In the genomic region with DNA sequence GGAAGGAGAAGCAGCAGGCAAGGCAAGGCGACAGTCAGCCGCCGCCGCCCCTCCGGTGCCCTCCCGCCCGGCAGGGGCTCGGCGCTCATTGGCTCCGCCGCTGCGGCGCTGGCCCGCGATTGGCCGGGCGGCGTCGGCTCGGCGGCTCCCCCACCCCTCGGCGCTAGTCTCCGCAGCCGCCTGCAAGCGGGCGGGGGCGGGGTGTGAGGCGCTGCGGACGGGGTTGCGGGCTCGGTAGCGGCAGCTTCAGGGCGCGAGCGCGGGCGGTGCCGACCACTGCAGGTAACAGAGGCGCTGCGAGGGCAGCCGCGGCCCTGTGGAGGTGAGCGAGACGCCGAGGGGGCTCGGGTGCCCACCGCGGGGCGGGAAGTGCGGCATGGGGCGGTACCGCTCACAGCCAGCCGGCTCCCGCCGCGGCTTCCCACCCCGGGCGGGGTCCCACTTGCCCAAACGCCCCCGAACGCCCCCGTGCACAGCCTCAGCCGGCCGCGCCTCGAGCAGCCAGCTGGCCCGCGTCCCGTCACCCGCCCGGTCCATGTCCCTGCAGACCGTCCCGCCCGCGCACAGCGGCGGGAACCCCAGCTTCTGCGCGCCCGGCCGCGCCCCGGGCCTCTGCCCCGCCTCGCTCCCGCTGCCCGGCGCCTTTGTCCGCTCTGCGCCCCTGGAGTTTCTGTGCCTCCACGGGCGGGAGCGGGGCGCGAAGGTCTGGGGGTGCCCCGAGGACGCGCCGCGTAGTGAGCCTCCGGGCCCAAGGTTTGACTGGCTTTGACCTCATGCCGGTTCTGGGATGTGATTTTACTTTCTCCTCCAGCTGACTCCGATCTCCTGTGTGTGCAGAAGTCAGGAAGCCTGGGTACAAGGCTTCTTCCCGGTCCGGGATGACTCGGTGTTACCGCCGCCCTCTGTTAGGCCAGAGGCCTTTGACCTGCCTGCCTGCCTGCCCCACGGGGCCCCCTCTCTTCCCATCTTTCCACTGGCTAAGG, we compare ENCODE assay signal across 1 cellular context.
TF ChIP-seq lines count a peak whose summit lies in the region.

A gene (plus strand): TSS at position 166 of the 983 bp plus-strand sequence. CDS start 4,480 bp downstream, outside the sequence.

TF ChIP-seq in K562, 482 proteins besides CTCF, POLR2A, EP300 and RAD21 (continued from another document and continues in another):
- TF ChIP-seq RB1 (IDR thresholded peaks at IDR 0.05; ENCODE audit: low read depth) (peak; percentile 70), SOX6 (IDR thresholded peaks at IDR 0.05) (peak; percentile 30; the same call in 1 of the 2 replicates), POLR2G (IDR thresholded peaks at IDR 0.05; ENCODE audit: low read depth, low read length) (peak; percentile 77), NCOA1 (IDR thresholded peaks at IDR 0.05; ENCODE audit: low read depth) (no peak), SMAD3 (CRISPR knock-in tag; conservative IDR thresholded peaks at IDR 0.05) (no peak), FUS (optimal IDR thresholded peaks at IDR 0.05; ENCODE audit: low read depth, low read length) (peak; percentile 74), BRD4 (IDR thresholded peaks at IDR 0.05) (no peak), JUN (IDR thresholded peaks at IDR 0.05; ENCODE audit: borderline replicate concordance, low read depth, low read length) (peak; percentile 22; the same call in 1 of the 2 replicates), JUN (CRISPR knock-in tag; IDR thresholded peaks at IDR 0.05; ENCODE audit: borderline replicate concordance) (no peak), KLF10 (CRISPR knock-in tag; IDR thresholded peaks at IDR 0.05) (no peak), PTTG1 (tag; IDR thresholded peaks at IDR 0.05; ENCODE audit: low read depth) (no peak), MTA3 (IDR thresholded peaks at IDR 0.05; ENCODE audit: borderline replicate concordance) (0 out of 2 replicates have a peak, but pooled peaks have one; percentile 51), ARID2 (IDR thresholded peaks at IDR 0.05) (no peak), ZNF644 (tag; IDR thresholded peaks at IDR 0.05; ENCODE audit: low read depth) (no peak), PHF20 (IDR thresholded peaks at IDR 0.05; ENCODE audit: partially characterized antibody) (peak; percentile 9), ATF7 (IDR thresholded peaks at IDR 0.05) (peak; percentile 65; the same call in 1 of the 2 replicates), RBBP5 (IDR thresholded peaks at IDR 0.05; ENCODE audit: borderline replicate concordance, insufficient read depth, low read length, poor library complexity, severe bottlenecking) (peak; percentile 81), CREM (IDR thresholded peaks at IDR 0.05; ENCODE audit: low read depth) (no peak; the same call in 1 of the 2 replicates), MYC (IDR thresholded peaks at IDR 0.05; ENCODE audit: low read depth, low read length) (0 out of 2 replicates have a peak, but pooled peaks have one; percentile 8), MYC (CRISPR knock-in tag; IDR thresholded peaks at IDR 0.05; ENCODE audit: borderline replicate concordance, low read depth) (no peak), CC2D1A (IDR thresholded peaks at IDR 0.05) (peak; percentile 99), CTBP1 (IDR thresholded peaks at IDR 0.05; ENCODE audit: borderline replicate concordance) (peak; percentile 95), KDM5B (IDR thresholded peaks at IDR 0.05; ENCODE audit: insufficient replicate concordance, low read depth, low read length) (peak; percentile 25), ZNF232 (CRISPR knock-in tag; IDR thresholded peaks at IDR 0.05) (no peak), HMGN3 (IDR thresholded peaks at IDR 0.05; ENCODE audit: borderline replicate concordance, extremely low read depth, insufficient read length, low read depth, low read length) (peak; percentile 63), BCL6 (CRISPR knock-in tag; IDR thresholded peaks at IDR 0.05) (no peak), FOS (IDR thresholded peaks at IDR 0.05; ENCODE audit: extremely low read depth, insufficient read length) (peak; percentile 88), POLR2AphosphoS5 (IDR thresholded peaks at IDR 0.05; ENCODE audit: control insufficient read depth, insufficient read depth, low read depth, low read length) (peak; percentile 42; the same call in 1 of the 2 replicates), RHOXF2B (CRISPR knock-in tag; conservative IDR thresholded peaks at IDR 0.05) (no peak), ZC3H4 (CRISPR knock-in tag; IDR thresholded peaks at IDR 0.05; ENCODE audit: borderline replicate concordance) (peak; percentile 62; the same call in 1 of the 2 replicates), TBL1XR1 (IDR thresholded peaks at IDR 0.05; ENCODE audit: low read length in 2 of 2) (no peak), ZNF589 (CRISPR knock-in tag; IDR thresholded peaks at IDR 0.05; ENCODE audit: low read depth) (no peak)
- TF ChIP-seq, protein P1, sequence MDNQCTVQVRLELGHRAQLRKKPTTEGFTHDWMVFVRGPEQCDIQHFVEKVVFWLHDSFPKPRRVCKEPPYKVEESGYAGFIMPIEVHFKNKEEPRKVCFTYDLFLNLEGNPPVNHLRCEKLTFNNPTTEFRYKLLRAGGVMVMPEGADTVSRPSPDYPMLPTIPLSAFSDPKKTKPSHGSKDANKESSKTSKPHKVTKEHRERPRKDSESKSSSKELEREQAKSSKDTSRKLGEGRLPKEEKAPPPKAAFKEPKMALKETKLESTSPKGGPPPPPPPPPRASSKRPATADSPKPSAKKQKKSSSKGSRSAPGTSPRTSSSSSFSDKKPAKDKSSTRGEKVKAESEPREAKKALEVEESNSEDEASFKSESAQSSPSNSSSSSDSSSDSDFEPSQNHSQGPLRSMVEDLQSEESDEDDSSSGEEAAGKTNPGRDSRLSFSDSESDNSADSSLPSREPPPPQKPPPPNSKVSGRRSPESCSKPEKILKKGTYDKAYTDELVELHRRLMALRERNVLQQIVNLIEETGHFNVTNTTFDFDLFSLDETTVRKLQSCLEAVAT (IDR thresholded peaks at IDR 0.05) = peak in 1 of 2 experiments; percentile 60; a peak in 1 of 4 replicates
- TF ChIP-seq, protein P2, sequence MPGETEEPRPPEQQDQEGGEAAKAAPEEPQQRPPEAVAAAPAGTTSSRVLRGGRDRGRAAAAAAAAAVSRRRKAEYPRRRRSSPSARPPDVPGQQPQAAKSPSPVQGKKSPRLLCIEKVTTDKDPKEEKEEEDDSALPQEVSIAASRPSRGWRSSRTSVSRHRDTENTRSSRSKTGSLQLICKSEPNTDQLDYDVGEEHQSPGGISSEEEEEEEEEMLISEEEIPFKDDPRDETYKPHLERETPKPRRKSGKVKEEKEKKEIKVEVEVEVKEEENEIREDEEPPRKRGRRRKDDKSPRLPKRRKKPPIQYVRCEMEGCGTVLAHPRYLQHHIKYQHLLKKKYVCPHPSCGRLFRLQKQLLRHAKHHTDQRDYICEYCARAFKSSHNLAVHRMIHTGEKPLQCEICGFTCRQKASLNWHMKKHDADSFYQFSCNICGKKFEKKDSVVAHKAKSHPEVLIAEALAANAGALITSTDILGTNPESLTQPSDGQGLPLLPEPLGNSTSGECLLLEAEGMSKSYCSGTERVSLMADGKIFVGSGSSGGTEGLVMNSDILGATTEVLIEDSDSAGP (CRISPR knock-in tag; IDR thresholded peaks at IDR 0.05) = no peak
- TF ChIP-seq, protein P3, sequence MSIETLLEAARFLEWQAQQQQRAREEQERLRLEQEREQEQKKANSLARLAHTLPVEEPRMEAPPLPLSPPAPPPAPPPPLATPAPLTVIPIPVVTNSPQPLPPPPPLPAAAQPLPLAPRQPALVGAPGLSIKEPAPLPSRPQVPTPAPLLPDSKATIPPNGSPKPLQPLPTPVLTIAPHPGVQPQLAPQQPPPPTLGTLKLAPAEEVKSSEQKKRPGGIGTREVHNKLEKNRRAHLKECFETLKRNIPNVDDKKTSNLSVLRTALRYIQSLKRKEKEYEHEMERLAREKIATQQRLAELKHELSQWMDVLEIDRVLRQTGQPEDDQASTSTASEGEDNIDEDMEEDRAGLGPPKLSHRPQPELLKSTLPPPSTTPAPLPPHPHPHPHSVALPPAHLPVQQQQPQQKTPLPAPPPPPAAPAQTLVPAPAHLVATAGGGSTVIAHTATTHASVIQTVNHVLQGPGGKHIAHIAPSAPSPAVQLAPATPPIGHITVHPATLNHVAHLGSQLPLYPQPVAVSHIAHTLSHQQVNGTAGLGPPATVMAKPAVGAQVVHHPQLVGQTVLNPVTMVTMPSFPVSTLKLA (conservative IDR thresholded peaks at IDR 0.05) = 0 out of 4 replicates have a peak, but pooled peaks of 1 of the 2 experiments have one; percentile 20
- TF ChIP-seq, protein P4, sequence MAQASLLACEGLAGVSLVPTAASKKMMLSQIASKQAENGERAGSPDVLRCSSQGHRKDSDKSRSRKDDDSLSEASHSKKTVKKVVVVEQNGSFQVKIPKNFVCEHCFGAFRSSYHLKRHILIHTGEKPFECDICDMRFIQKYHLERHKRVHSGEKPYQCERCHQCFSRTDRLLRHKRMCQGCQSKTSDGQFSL (CRISPR knock-in tag; IDR thresholded peaks at IDR 0.05) = no peak
- TF ChIP-seq, protein P4 (tag; IDR thresholded peaks at IDR 0.05) = peak in 1 of 2 experiments; percentile 28; a peak in 1 of 4 replicates
- TF ChIP-seq, protein P5, sequence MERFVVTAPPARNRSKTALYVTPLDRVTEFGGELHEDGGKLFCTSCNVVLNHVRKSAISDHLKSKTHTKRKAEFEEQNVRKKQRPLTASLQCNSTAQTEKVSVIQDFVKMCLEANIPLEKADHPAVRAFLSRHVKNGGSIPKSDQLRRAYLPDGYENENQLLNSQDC (CRISPR knock-in tag; IDR thresholded peaks at IDR 0.05) = 0 out of 2 replicates have a peak, but pooled peaks have one; percentile 13
- TF ChIP-seq, protein P6, sequence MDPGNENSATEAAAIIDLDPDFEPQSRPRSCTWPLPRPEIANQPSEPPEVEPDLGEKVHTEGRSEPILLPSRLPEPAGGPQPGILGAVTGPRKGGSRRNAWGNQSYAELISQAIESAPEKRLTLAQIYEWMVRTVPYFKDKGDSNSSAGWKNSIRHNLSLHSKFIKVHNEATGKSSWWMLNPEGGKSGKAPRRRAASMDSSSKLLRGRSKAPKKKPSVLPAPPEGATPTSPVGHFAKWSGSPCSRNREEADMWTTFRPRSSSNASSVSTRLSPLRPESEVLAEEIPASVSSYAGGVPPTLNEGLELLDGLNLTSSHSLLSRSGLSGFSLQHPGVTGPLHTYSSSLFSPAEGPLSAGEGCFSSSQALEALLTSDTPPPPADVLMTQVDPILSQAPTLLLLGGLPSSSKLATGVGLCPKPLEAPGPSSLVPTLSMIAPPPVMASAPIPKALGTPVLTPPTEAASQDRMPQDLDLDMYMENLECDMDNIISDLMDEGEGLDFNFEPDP (CRISPR knock-in tag; IDR thresholded peaks at IDR 0.05) = no peak
- TF ChIP-seq, protein P7, sequence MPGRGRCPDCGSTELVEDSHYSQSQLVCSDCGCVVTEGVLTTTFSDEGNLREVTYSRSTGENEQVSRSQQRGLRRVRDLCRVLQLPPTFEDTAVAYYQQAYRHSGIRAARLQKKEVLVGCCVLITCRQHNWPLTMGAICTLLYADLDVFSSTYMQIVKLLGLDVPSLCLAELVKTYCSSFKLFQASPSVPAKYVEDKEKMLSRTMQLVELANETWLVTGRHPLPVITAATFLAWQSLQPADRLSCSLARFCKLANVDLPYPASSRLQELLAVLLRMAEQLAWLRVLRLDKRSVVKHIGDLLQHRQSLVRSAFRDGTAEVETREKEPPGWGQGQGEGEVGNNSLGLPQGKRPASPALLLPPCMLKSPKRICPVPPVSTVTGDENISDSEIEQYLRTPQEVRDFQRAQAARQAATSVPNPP (IDR thresholded peaks at IDR 0.05; ENCODE audit: borderline replicate concordance, insufficient read depth, insufficient read length) = no peak
- TF ChIP-seq, protein P8, sequence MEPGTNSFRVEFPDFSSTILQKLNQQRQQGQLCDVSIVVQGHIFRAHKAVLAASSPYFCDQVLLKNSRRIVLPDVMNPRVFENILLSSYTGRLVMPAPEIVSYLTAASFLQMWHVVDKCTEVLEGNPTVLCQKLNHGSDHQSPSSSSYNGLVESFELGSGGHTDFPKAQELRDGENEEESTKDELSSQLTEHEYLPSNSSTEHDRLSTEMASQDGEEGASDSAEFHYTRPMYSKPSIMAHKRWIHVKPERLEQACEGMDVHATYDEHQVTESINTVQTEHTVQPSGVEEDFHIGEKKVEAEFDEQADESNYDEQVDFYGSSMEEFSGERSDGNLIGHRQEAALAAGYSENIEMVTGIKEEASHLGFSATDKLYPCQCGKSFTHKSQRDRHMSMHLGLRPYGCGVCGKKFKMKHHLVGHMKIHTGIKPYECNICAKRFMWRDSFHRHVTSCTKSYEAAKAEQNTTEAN (CRISPR knock-in tag; IDR thresholded peaks at IDR 0.05) = no peak
- TF ChIP-seq, protein P9, sequence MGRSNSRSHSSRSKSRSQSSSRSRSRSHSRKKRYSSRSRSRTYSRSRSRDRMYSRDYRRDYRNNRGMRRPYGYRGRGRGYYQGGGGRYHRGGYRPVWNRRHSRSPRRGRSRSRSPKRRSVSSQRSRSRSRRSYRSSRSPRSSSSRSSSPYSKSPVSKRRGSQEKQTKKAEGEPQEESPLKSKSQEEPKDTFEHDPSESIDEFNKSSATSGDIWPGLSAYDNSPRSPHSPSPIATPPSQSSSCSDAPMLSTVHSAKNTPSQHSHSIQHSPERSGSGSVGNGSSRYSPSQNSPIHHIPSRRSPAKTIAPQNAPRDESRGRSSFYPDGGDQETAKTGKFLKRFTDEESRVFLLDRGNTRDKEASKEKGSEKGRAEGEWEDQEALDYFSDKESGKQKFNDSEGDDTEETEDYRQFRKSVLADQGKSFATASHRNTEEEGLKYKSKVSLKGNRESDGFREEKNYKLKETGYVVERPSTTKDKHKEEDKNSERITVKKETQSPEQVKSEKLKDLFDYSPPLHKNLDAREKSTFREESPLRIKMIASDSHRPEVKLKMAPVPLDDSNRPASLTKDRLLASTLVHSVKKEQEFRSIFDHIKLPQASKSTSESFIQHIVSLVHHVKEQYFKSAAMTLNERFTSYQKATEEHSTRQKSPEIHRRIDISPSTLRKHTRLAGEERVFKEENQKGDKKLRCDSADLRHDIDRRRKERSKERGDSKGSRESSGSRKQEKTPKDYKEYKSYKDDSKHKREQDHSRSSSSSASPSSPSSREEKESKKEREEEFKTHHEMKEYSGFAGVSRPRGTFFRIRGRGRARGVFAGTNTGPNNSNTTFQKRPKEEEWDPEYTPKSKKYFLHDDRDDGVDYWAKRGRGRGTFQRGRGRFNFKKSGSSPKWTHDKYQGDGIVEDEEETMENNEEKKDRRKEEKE (IDR thresholded peaks at IDR 0.05; ENCODE audit: borderline replicate concordance in 1 of 2, control insufficient read depth in 1 of 2, low read depth in 2 of 2, low read length in 1 of 2) = no peak
- TF ChIP-seq, protein P10, sequence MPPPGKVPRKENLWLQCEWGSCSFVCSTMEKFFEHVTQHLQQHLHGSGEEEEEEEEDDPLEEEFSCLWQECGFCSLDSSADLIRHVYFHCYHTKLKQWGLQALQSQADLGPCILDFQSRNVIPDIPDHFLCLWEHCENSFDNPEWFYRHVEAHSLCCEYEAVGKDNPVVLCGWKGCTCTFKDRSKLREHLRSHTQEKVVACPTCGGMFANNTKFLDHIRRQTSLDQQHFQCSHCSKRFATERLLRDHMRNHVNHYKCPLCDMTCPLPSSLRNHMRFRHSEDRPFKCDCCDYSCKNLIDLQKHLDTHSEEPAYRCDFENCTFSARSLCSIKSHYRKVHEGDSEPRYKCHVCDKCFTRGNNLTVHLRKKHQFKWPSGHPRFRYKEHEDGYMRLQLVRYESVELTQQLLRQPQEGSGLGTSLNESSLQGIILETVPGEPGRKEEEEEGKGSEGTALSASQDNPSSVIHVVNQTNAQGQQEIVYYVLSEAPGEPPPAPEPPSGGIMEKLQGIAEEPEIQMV (tag; conservative IDR thresholded peaks at IDR 0.05; ENCODE audit: low read depth) = peak; percentile 97
